ENCODE assay signal across 16 cellular contexts in genomic region chr3:120114981-120115380, GRCh38.
"Had no signal": no experiment of that assay in that cellular context is flagged by ENCODE, and none has a peak within 500 bp of the region (broad histone marks: within the 10 kb centered on the region; RNA-seq: fewer than 3 reads in every experiment).

No MANE protein-coding gene starts in this region.

- H3K4me1 ChIP-seq: esophagus muscularis mucosa, gastrocnemius medialis, parathyroid adenoma, tibial artery, uterus had no signal

- H3K9me3 ChIP-seq: gastrocnemius medialis, uterus had no signal

- H3K36me3 ChIP-seq: esophagus muscularis mucosa, gastrocnemius medialis, tibial artery, uterus had no signal

- H3K27me3 ChIP-seq: esophagus muscularis mucosa, gastrocnemius medialis, tibial artery, uterus had no signal

- H3K79me2 ChIP-seq: parathyroid adenoma had no signal

- H2AFZ ChIP-seq: parathyroid adenoma had no signal

- H3K9ac ChIP-seq: parathyroid adenoma had no signal

- H3K27ac ChIP-seq: esophagus muscularis mucosa, gastrocnemius medialis, parathyroid adenoma, skin epidermis, tibial artery, uterus had no signal

- ATAC-seq: gastrocnemius medialis; stimulated activated effector memory CD8-positive, alpha-beta T cell treated with anti-CD3 and anti-CD28 coated beads, Interleukin-12 subunit alpha, Interleukin-12 subunit beta, amount 100 ng/mL, for 72 hours; T-helper 17 cell had no signal

- DNase-seq: activated B cell treated with CpG ODN at 0.5 μM for 24 hours; activated CD4-positive, alpha-beta T cell treated with anti-CD3 and anti-CD28 coated beads, Interleukin-2, amount 10 ng/mL, durations not matched to agents 24 days and 14 days; activated CD8-positive, alpha-beta memory T cell treated with anti-CD3 and anti-CD28 coated beads for 24 hours; activated naive CD4-positive, alpha-beta T cell treated with anti-CD3 and anti-CD28 coated beads for 36 hours; cerebellar nuclear complex; dermis blood vessel endothelial cell; gastrocnemius medialis; kidney glomerular epithelial cell; midbrain; T-helper 17 cell; tibial artery; uterus had no signal

- H3K4me3 ChIP-seq: esophagus muscularis mucosa, gastrocnemius medialis, skin epidermis, tibial artery, uterus had no signal
